Comparison of ENCODE assay signal across 9 cellular contexts in the genomic region with DNA sequence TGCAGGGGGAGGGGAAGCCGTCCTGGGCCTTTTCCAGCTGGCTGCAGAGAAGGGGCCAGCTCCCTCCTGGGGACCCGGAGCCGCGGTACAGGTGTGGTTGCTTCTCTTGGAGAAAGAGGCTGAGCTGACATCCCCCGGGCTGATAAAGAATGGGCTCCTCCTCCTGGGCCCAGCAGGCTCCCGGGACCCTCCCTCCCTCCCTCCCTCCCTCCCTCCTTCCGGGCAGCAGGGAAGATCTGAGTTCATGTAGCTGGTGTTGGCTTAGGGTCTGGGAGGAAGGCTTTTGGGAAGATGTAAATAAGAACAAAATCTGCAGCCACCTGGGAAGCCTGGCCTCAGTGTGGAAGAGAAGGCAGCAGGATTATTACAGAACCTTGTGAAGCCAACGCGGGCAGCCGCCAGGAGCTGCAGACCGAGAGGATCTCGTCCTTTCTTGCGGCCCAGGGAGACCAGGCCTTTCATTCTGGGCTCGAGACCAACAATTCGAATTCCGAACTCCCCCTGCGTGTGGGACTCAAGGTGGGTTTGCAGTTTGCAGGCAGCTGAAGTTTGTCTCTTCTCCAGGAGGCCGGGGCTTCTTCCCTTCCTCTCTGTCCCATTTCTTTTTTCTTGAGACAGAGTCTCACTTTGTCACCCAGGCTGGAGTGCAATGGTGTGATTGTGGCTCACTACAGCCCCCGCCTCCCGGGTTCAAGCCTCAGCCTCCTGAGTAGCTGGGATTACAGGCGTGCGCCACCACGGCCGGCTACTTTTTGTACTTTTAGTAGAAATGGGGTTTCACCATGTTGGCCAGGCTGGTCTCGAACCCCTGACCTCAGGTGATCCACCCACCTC. TPM values are rescaled to one million over a fixed set of nuclear protein-coding genes. Genes with fewer than 3 reads are reported as not detected.
A peak's percentile ranks its signal among the peaks of the same experiment; 100 is the strongest.
DNase-seq lines count a peak whose midpoint lies in the region; FAIRE-seq and TF ChIP-seq lines count a peak whose summit lies in the region.
"Had no signal": no experiment of that assay in that cellular context is flagged by ENCODE, and none has a peak within 500 bp of the region (broad histone marks: within the 10 kb centered on the region; RNA-seq: fewer than 3 reads in every experiment).

A gene with protein sequence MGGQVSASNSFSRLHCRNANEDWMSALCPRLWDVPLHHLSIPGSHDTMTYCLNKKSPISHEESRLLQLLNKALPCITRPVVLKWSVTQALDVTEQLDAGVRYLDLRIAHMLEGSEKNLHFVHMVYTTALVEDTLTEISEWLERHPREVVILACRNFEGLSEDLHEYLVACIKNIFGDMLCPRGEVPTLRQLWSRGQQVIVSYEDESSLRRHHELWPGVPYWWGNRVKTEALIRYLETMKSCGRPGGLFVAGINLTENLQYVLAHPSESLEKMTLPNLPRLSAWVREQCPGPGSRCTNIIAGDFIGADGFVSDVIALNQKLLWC (plus strand): TSS at position 216 of the 834 bp plus-strand sequence. CDS start 2,807 bp downstream, outside the sequence.

- H3K4me1 ChIP-seq in fibroblast of lung (ENCODE audit: control insufficient read depth, extremely low read depth, insufficient read depth, low read length): no peaks in the 10 kb centered on the region
- H3K4me1 ChIP-seq in small intestine (ENCODE audit: control insufficient read depth in 2 of 2, insufficient read depth in 1 of 2, low read depth in 1 of 2, low read length in 1 of 2): no peaks in the 10 kb centered on the region

- H3K4me3 Mint-ChIP-seq in nephron progenitor cell: peak within 1 kb of the TSS; percentile 88

- no peaks in the 10 kb centered on the region for H3K79me2 ChIP-seq in fibroblast of lung (ENCODE audit: control insufficient read depth, insufficient read depth, low read length)

- H3K36me3 Mint-ChIP-seq in nephron progenitor cell (ENCODE audit: low read depth): peaks cover 30% of the 10 kb centered on the region

- H3K9me3 Mint-ChIP-seq in nephron progenitor cell: no peaks in the 10 kb centered on the region

- H3K9me3 ChIP-seq in fibroblast of lung (ENCODE audit: control insufficient read depth, insufficient read depth, low read depth, low read length) (no peaks in the 10 kb centered on the region), small intestine (ENCODE audit: control insufficient read depth, low read depth) (no peaks in the 10 kb centered on the region)

- H3K27me3 Mint-ChIP-seq in nephron progenitor cell (ENCODE audit: low read depth, poor library complexity): peaks cover 19% of the 10 kb centered on the region

- peaks cover 8% of the 10 kb centered on the region for H3K36me3 ChIP-seq in fibroblast of lung (ENCODE audit: control insufficient read depth, insufficient read depth, low read length)
- H3K36me3 ChIP-seq in small intestine (ENCODE audit: control insufficient read depth in 2 of 2, insufficient read depth in 2 of 2, low read length in 2 of 2): no peaks in the 10 kb centered on the region

- H4K20me1 ChIP-seq in fibroblast of lung (ENCODE audit: control insufficient read depth, extremely low read depth, insufficient read depth, low read length): no peaks in the 10 kb centered on the region

- peak within 1 kb of the TSS; percentile 90 for H3K4me2 ChIP-seq in fibroblast of lung (ENCODE audit: extremely low read depth, insufficient read depth, low read length)

- H3K27ac ChIP-seq in fibroblast of lung (ENCODE audit: insufficient read depth, low read length): peak within 1 kb of the TSS; percentile 34
- peak within 1 kb of the TSS in 1 of 2 donors; percentile 65 for H3K27ac ChIP-seq in small intestine (ENCODE audit: low read depth in 1 of 2, low read length in 1 of 2)

- DNase-seq in T-helper 1 cell: no peak
- DNase-seq in SK-MEL-5 (ENCODE audit: low read depth, low spot score): peak; percentile 45
- DNase-seq in fibroblast of lung (ENCODE audit: low read depth in 2 of 2): peak; percentile 24 to 66
- peak; percentile 71 for DNase-seq in nephron progenitor cell
- DNase-seq in NCI-H1105 (lab: John Stamatoyannopoulos, UW): no peak
- no peak for DNase-seq in stimulated activated naive CD4-positive, alpha-beta T cell treated with Interleukin-2 at 50 U/mL for 16 hours (lab: John Stamatoyannopoulos, UW)
- no peak for DNase-seq in small intestine

- H3K4me3 ChIP-seq in fibroblast of lung (replicated peaks in 1 of 4; ENCODE audit: control extremely low read depth in 1 of 4, insufficient read depth in 1 of 4, low read depth in 3 of 4, low read length in 4 of 4) (peak within 1 kb of the TSS; percentile 25 to 77 (median 56)), small intestine (ENCODE audit: low read depth in 1 of 2, low read length in 2 of 2) (peak within 1 kb of the TSS in 1 of 2 donors; percentile 11)

- peaks cover 40% of the 10 kb centered on the region for H3K4me1 Mint-ChIP-seq in nephron progenitor cell

- FAIRE-seq in small intestine (lab: Jason Lieb, UNC): no peak
- FAIRE-seq: A204.1 had no signal

- H3K27ac Mint-ChIP-seq in nephron progenitor cell: peak within 1 kb of the TSS; percentile 71

- 29 to 42% (median 35%) methylated on average over 24 to 25 of the region's 25 CpGs for WGBS in small intestine, 3 donors

- intact Hi-C loops in T-helper 1 cell treated with Interleukin-12 subunit alpha and Interleukin-12 subunit beta and Interleukin-4 antibody, amounts not matched to agents 30 ng/mL and 1 ng/mL, for 36 hours (cut with micrococcal nuclease): no loop called here

- TF ChIP-seq CTCF in fibroblast of lung (conservative IDR thresholded peaks at IDR 0.05 in 1 of 2, IDR thresholded peaks at IDR 0.05 in 1 of 2; ENCODE audit: low read depth in 1 of 2, low read length in 2 of 2): no peak
- no peak for TF ChIP-seq CTCF in nephron progenitor cell (IDR thresholded peaks at IDR 0.05)

- no peaks in the 10 kb centered on the region for H3K27me3 ChIP-seq in fibroblast of lung (ENCODE audit: control insufficient read depth, insufficient read depth, low read length)
- no peaks in the 10 kb centered on the region for H3K27me3 ChIP-seq in small intestine (ENCODE audit: control insufficient read depth in 2 of 2, insufficient read depth in 2 of 2, low read length in 2 of 2)

- no peak within 1 kb of the TSS for H3K9ac ChIP-seq in fibroblast of lung (ENCODE audit: insufficient read depth, low read length)

- H2AFZ ChIP-seq in fibroblast of lung (ENCODE audit: low read length): peak within 1 kb of the TSS; percentile 85

- in situ Hi-C loops in SK-MEL-5 (cut with HindIII; ENCODE audit: low pct_unique_long_range_greater_than_20kb, low sequenced_read_pairs): no loop called here

RNA-seq across cellular contexts. Expression of the gene that starts here (rescaled TPM):
- total RNA-seq in T-helper 1 cell treated with Interleukin-12 subunit alpha and Interleukin-12 subunit beta and Interleukin-4 antibody, amounts not matched to agents 30 ng/mL and 1 ng/mL, for 36 hours: 46.7 and 47.3 TPM in 2 replicates
- total RNA-seq in SK-MEL-5 (2014; rRNA removed; shearing (Covaris generic)): 4.8 and 5.8 TPM in 2 replicates
- polyA plus RNA-seq in SK-MEL-5 (2015; cell fraction: cytosol; rRNA removed): 12.0 and 16.7 TPM in 2 replicates
- polyA plus RNA-seq in SK-MEL-5 (2015; cell fraction: nucleus; rRNA removed): 11.8 and 16.9 TPM in 2 replicates
- total RNA-seq in fibroblast of lung: 5.6 and 10.9 TPM in 2 replicates
- polyA plus RNA-seq in fibroblast of lung: 4.3 and 5.4 TPM in 2 replicates
- polyA plus RNA-seq in fibroblast of lung (2012): 5.7 and 9.9 TPM in 2 replicates
- polyA minus RNA-seq in fibroblast of lung (ENCODE audit: low replicate concordance): 13.3 and 28.1 TPM in 2 replicates
- polyA plus RNA-seq in small intestine: 10 to 100 TPM in 1 of 3 donors, 1 to 10 TPM in 2; 3.8 to 20.3 (median 6.3) TPM

Comparison
In these comparisons a context has a peak if more than half of its experiments do, and no peak if none do; other contexts are left out.
1. DNase-seq: peak in SK-MEL-5 (single experiment), fibroblast of lung (2 of 2) and nephron progenitor cell (single experiment); none in T-helper 1 cell (0 of 5), NCI-H1105 (single experiment), stimulated activated naive CD4-positive, alpha-beta T cell treated with Interleukin-2 at 50 U/mL for 16 hours (single experiment) and small intestine (single experiment).